Comparison of ENCODE assay signal across 9 cellular contexts in genomic region chrX:56978172-56978571, GRCh38.
DNase-seq lines count a peak whose midpoint lies in the region; ATAC-seq and TF ChIP-seq lines count a peak whose summit lies in the region.
"Had no signal": no experiment of that assay in that cellular context is flagged by ENCODE, and none has a peak within 500 bp of the region (broad histone marks: within the 10 kb centered on the region; RNA-seq: fewer than 3 reads in every experiment).

No MANE protein-coding gene starts in this region.

- no peaks in the 10 kb centered on the region for H3K4me1 ChIP-seq in RWPE2 (ENCODE audit: insufficient read depth, poor library complexity, severe bottlenecking)

- no peak for TF ChIP-seq EP300 in Ishikawa (IDR thresholded peaks at IDR 0.05; ENCODE audit: borderline replicate concordance)

- ATAC-seq in GM21786 (IDR thresholded peaks at IDR 0.05; ENCODE audit: unreplicated experiment): peak; percentile 94
- peak; percentile 78 for ATAC-seq in RWPE2 (ENCODE audit: low read depth)

- H3K27me3 ChIP-seq in RWPE2 (ENCODE audit: insufficient read depth, poor library complexity, severe bottlenecking) (no peaks in the 10 kb centered on the region), brain microvascular endothelial cell (replicated peaks) (no peaks in the 10 kb centered on the region)
- H3K27me3 ChIP-seq: neutrophil had no signal

- H3K27ac ChIP-seq in RWPE2 (ENCODE audit: poor library complexity, severe bottlenecking) (no peak overlapping the region), brain microvascular endothelial cell (no peak overlapping the region)
- H3K27ac ChIP-seq: neutrophil had no signal

- TF ChIP-seq RAD21 in Ishikawa (IDR thresholded peaks at IDR 0.05; ENCODE audit: low read depth): peak; percentile 57

- peak; percentile 3 for DNase-seq in stimulated activated CD4-positive, alpha-beta T cell treated with anti-CD3 and anti-CD28 coated beads, Interleukin-12 subunit alpha, Interleukin-12 subunit beta, amount 100 ng/mL, for 4 hours
- no peak for DNase-seq in stimulated activated CD4-positive, alpha-beta T cell treated with anti-CD3 and anti-CD28 coated beads, Interleukin-4, amount 100 ng/mL, for 1 hour
- no peak for DNase-seq in RWPE2 (ENCODE audit: low spot score)
- peak; percentile 40 for DNase-seq in brain microvascular endothelial cell
- DNase-seq in kidney glomerular epithelial cell (lab: John Stamatoyannopoulos, UW): peak; percentile 26
- DNase-seq in stromal cell of bone marrow (ENCODE audit: low read depth): peak; percentile 14

- H3K9me3 ChIP-seq in RWPE2 (ENCODE audit: severe bottlenecking): no peaks in the 10 kb centered on the region
- H3K9me3 ChIP-seq: neutrophil had no signal

- in situ Hi-C loops in brain microvascular endothelial cell (cut with HindIII; ENCODE audit: low pct_ligation_motif_present, low sequenced_read_pairs): no loop called here

- TF ChIP-seq CTCF in RWPE2 (IDR thresholded peaks at IDR 0.05; ENCODE audit: poor library complexity, severe bottlenecking) (peak; percentile 60), brain microvascular endothelial cell (IDR thresholded peaks at IDR 0.05; ENCODE audit: low read depth, low read length, missing control alignments) (peak; percentile 74)

- peaks cover 10% of the 10 kb centered on the region for H3K36me3 ChIP-seq in RWPE2 (ENCODE audit: low read depth)
- H3K36me3 ChIP-seq in brain microvascular endothelial cell (replicated peaks): peaks cover 3% of the 10 kb centered on the region
- H3K36me3 ChIP-seq: neutrophil had no signal

- H3K4me3 ChIP-seq in RWPE2 (ENCODE audit: severe bottlenecking) (no peak overlapping the region), brain microvascular endothelial cell (ENCODE audit: low read depth, low read length) (no peak overlapping the region)

TF ChIP-seq in Ishikawa, 13 proteins besides CTCF, POLR2A, EP300 and RAD21:
- TF ChIP-seq TEAD4 (IDR thresholded peaks at IDR 0.05) (no peak), NFIC (IDR thresholded peaks at IDR 0.05) (no peak)

Comparison
In these comparisons a context has a peak if more than half of its experiments do, and no peak if none do; other contexts are left out.
1. DNase-seq: peak in stimulated activated CD4-positive, alpha-beta T cell treated with anti-CD3 and anti-CD28 coated beads, Interleukin-12 subunit alpha, Interleukin-12 subunit beta, amount 100 ng/mL, for 4 hours (single experiment), brain microvascular endothelial cell (single experiment), kidney glomerular epithelial cell (single experiment) and stromal cell of bone marrow (single experiment); none in stimulated activated CD4-positive, alpha-beta T cell treated with anti-CD3 and anti-CD28 coated beads, Interleukin-4, amount 100 ng/mL, for 1 hour (single experiment) and RWPE2 (single experiment).